ENCODE assay signal across 9 cellular contexts in the genomic region with DNA sequence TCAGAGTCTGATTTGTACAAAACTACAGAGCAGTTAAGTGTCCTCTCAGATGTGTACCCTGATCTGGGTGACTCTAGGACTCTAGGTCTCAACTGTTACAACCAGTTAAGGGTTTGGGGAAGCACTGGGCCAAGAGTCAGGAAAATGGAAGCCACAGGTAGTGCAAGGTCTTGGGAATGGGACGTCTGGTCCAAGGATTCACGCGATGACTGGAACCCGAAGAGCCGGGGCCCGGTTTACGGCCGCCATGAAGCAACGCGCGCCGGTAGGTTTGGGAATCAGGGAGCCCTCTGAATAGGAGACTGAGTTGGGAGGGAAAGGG. TPM values are rescaled to one million over a fixed set of nuclear protein-coding genes. Genes with fewer than 3 reads are reported as not detected.
A peak's percentile ranks its signal among the peaks of the same experiment; 100 is the strongest.
DNase-seq lines count a peak whose midpoint lies in the region; ATAC-seq, FAIRE-seq and TF ChIP-seq lines count a peak whose summit lies in the region.
"Had no signal": no experiment of that assay in that cellular context is flagged by ENCODE, and none has a peak within 500 bp of the region (broad histone marks: within the 10 kb centered on the region; RNA-seq: fewer than 3 reads in every experiment).

No MANE protein-coding gene starts in this region.

- H3K27ac Mint-ChIP-seq in activated naive CD4-positive, alpha-beta T cell treated with anti-CD3 and anti-CD28 coated beads for 36 hours, result peak overlapping the region; percentile 30
- H3K27ac Mint-ChIP-seq in activated naive CD8-positive, alpha-beta T cell treated with anti-CD3 and anti-CD28 coated beads, Interleukin-2, amount 50 U/mL, for 24 hours, result peak overlapping the region; percentile 42

- peaks cover 7% of the 10 kb centered on the region for H3K4me1 Mint-ChIP-seq in activated naive CD4-positive, alpha-beta T cell treated with anti-CD3 and anti-CD28 coated beads for 36 hours (ENCODE audit: low read depth)
- H3K4me1 Mint-ChIP-seq in activated naive CD8-positive, alpha-beta T cell treated with anti-CD3 and anti-CD28 coated beads, Interleukin-2, amount 50 U/mL, for 24 hours, result peaks cover 14% of the 10 kb centered on the region

- no peaks in the 10 kb centered on the region for H3K9me3 Mint-ChIP-seq in activated naive CD4-positive, alpha-beta T cell treated with anti-CD3 and anti-CD28 coated beads for 36 hours
- no peaks in the 10 kb centered on the region for H3K9me3 Mint-ChIP-seq in activated naive CD8-positive, alpha-beta T cell treated with anti-CD3 and anti-CD28 coated beads, Interleukin-2, amount 50 U/mL, for 24 hours

- H3K4me3 ChIP-seq in kidney (ENCODE audit: low read length in 2 of 2), result peak overlapping the region; percentile 51 to 62
- H3K4me3 ChIP-seq in tibial artery, result peak overlapping the region; percentile 80 to 82

- H3K4me1 ChIP-seq in kidney (ENCODE audit: control insufficient read depth in 1 of 2, insufficient read depth in 1 of 2, low read depth in 1 of 2, low read length in 2 of 2) (no peaks in the 10 kb centered on the region), tibial artery (peaks cover 0 to 6% (median 0%) of the 10 kb centered on the region in 4 donors)

- no peaks in the 10 kb centered on the region for H3K27me3 Mint-ChIP-seq in activated naive CD4-positive, alpha-beta T cell treated with anti-CD3 and anti-CD28 coated beads for 36 hours (ENCODE audit: low read depth)
- no peaks in the 10 kb centered on the region for H3K27me3 Mint-ChIP-seq in activated naive CD8-positive, alpha-beta T cell treated with anti-CD3 and anti-CD28 coated beads, Interleukin-2, amount 50 U/mL, for 24 hours

- CTCF ChIA-PET in activated naive CD4-positive, alpha-beta T cell treated with anti-CD3 and anti-CD28 coated beads for 36 hours (lab: Charles Lee), result no interaction called here

- peak overlapping the region; percentile 34 to 41 for H3K27ac ChIP-seq in kidney (ENCODE audit: low read depth in 2 of 2, low read length in 2 of 2)
- H3K27ac ChIP-seq in tibial artery, result peak overlapping the region; percentile 74 to 81

- H3K4me3 Mint-ChIP-seq in activated naive CD4-positive, alpha-beta T cell treated with anti-CD3 and anti-CD28 coated beads for 36 hours, result peak overlapping the region; percentile 85
- peak overlapping the region; percentile 75 for H3K4me3 Mint-ChIP-seq in activated naive CD8-positive, alpha-beta T cell treated with anti-CD3 and anti-CD28 coated beads, Interleukin-2, amount 50 U/mL, for 24 hours

- TF ChIP-seq CTCF in kidney (IDR thresholded peaks at IDR 0.05; ENCODE audit: borderline replicate concordance, extremely low read depth, insufficient read depth) (no peak), tibial artery (IDR thresholded peaks at IDR 0.05) (no peak)

- H3K36me3 ChIP-seq in kidney (ENCODE audit: control insufficient read depth in 1 of 2, insufficient read depth in 2 of 2, low read length in 2 of 2), result no peaks in the 10 kb centered on the region
- no peaks in the 10 kb centered on the region for H3K36me3 ChIP-seq in tibial artery

- H3K9me3 ChIP-seq in kidney (ENCODE audit: control insufficient read depth in 1 of 2, low read length in 2 of 2) (no peaks in the 10 kb centered on the region), tibial artery (no peaks in the 10 kb centered on the region)

- peak; percentile 19 for ATAC-seq in HG03460 (IDR thresholded peaks at IDR 0.05; ENCODE audit: unreplicated experiment)
- no peak for ATAC-seq in activated naive CD8-positive, alpha-beta T cell treated with anti-CD3 and anti-CD28 coated beads, Interleukin-2, amount 50 U/mL, for 24 hours

- no peak for FAIRE-seq in kidney (lab: Jason Lieb, UNC)
- FAIRE-seq: GM18507 had no signal

- intact Hi-C loops in activated naive CD4-positive, alpha-beta T cell treated with anti-CD3 and anti-CD28 coated beads for 36 hours (cut with micrococcal nuclease), result loop anchor here (5.0 kb wide), 1 partner anchor 1063 kb away; a partner anchor contains a TSS
- intact Hi-C loops in kidney (cut with DNase I) (no loop called here), tibial artery (cut with DNase I; ENCODE audit: low total_unique reads) (no loop called here)

- peak overlapping the region in 1 of 2 donors; percentile 46 for H3K9ac ChIP-seq in kidney (ENCODE audit: low read length in 2 of 2)

- H3K27me3 ChIP-seq in tibial artery, result no peaks in the 10 kb centered on the region

- DNase-seq in activated naive CD4-positive, alpha-beta T cell treated with anti-CD3 and anti-CD28 coated beads for 36 hours, result no peak
- no peak for DNase-seq in activated naive CD4-positive, alpha-beta T cell treated with anti-CD3 and anti-CD28 coated beads, Interleukin-2, amount 50 U/mL, for 16 hours
- no peak for DNase-seq in activated naive CD8-positive, alpha-beta T cell treated with anti-CD3 and anti-CD28 coated beads, Interleukin-2, amount 50 U/mL, for 24 hours
- DNase-seq in kidney, result no peak
- no peak for DNase-seq in tibial artery
- DNase-seq in NCI-H2171 (lab: John Stamatoyannopoulos, UW), result no peak
- DNase-seq in H4 (ENCODE audit: low spot score), result no peak

- H3K36me3 Mint-ChIP-seq in activated naive CD4-positive, alpha-beta T cell treated with anti-CD3 and anti-CD28 coated beads for 36 hours (ENCODE audit: low read depth), result no peaks in the 10 kb centered on the region
- H3K36me3 Mint-ChIP-seq in activated naive CD8-positive, alpha-beta T cell treated with anti-CD3 and anti-CD28 coated beads, Interleukin-2, amount 50 U/mL, for 24 hours (ENCODE audit: low read depth), result peaks cover 3% of the 10 kb centered on the region

RNA-seq across cellular contexts. Expression of a gene that starts 0.3 kb away (rescaled TPM):
- total RNA-seq in activated naive CD4-positive, alpha-beta T cell treated with anti-CD3 and anti-CD28 coated beads for 36 hours, result 100 to 1,000 TPM; 111 TPM
- 57.8 TPM for total RNA-seq in kidney
- 75.0 TPM for polyA plus RNA-seq in kidney (ENCODE audit: insufficient read depth, low read depth, low replicate concordance)
- 21.1 and 23.4 TPM in 2 replicates for total RNA-seq in H4 (2014; rRNA removed; shearing (Covaris generic))
